In genomic region chr21:46443910-46444309, GRCh38 we compare ENCODE assay signal across 20 cellular contexts. TPM values are rescaled to one million over a fixed set of nuclear protein-coding genes. Genes with fewer than 3 reads are reported as not detected.
DNase-seq lines count a peak whose midpoint lies in the region; ATAC-seq and TF ChIP-seq lines count a peak whose summit lies in the region.
"Had no signal": no experiment of that assay in that cellular context is flagged by ENCODE, and none has a peak within 500 bp of the region (broad histone marks: within the 10 kb centered on the region; RNA-seq: fewer than 3 reads in every experiment).

No MANE protein-coding gene starts in this region.

- DNase-seq in activated CD8-positive, alpha-beta memory T cell treated with anti-CD3 and anti-CD28 coated beads, Interleukin-2, amount 10 ng/mL, durations not matched to agents 7 days and 5 days, result no peak
- no peak for DNase-seq in activated CD8-positive, alpha-beta memory T cell treated with anti-CD3 and anti-CD28 coated beads, Interleukin-2, amount 50 U/mL, for 48 hours
- DNase-seq in left ventricle myocardium superior, result peak; percentile 62
- DNase-seq in gastrocnemius medialis, result peak in 1 of 2 donors; percentile 34
- DNase-seq in DMS79 treated with DMSO at 0.1 percent for 48 hours (lab: John Stamatoyannopoulos, UW), result no peak
- DNase-seq: activated T-cell treated with anti-CD3 and anti-CD28 coated beads for 4 hours, caudate nucleus, HCEC 1CT, KG1, kidney glomerular epithelial cell, NCI-H2029 treated with DMSO at 0.1 percent for 48 hours, NCI-H446 treated with DMSO at 0.1 percent for 48 hours, ovary had no signal

- no peaks in the 10 kb centered on the region for H3K27me3 ChIP-seq in gastrocnemius medialis
- H3K27me3 ChIP-seq: ovary, tibial artery had no signal

- peaks cover 63% of the 10 kb centered on the region for H3K36me3 Mint-ChIP-seq in activated CD8-positive, alpha-beta memory T cell treated with anti-CD3 and anti-CD28 coated beads, Interleukin-2, amount 10 ng/mL, durations not matched to agents 7 days and 5 days
- peaks cover 59% of the 10 kb centered on the region for H3K36me3 Mint-ChIP-seq in activated T-helper 17 cell treated with anti-CD3 and anti-CD28 coated beads, Interleukin-2, amount 50 U/mL, for 72 hours (ENCODE audit: low read depth)

- H3K27me3 Mint-ChIP-seq in activated CD8-positive, alpha-beta memory T cell treated with anti-CD3 and anti-CD28 coated beads, Interleukin-2, amount 10 ng/mL, durations not matched to agents 7 days and 5 days, result no peaks in the 10 kb centered on the region
- no peaks in the 10 kb centered on the region for H3K27me3 Mint-ChIP-seq in activated T-helper 17 cell treated with anti-CD3 and anti-CD28 coated beads, Interleukin-2, amount 50 U/mL, for 72 hours

- no peak overlapping the region for H3K4me3 Mint-ChIP-seq in activated CD8-positive, alpha-beta memory T cell treated with anti-CD3 and anti-CD28 coated beads, Interleukin-2, amount 10 ng/mL, durations not matched to agents 7 days and 5 days
- H3K4me3 Mint-ChIP-seq in activated T-helper 17 cell treated with anti-CD3 and anti-CD28 coated beads, Interleukin-2, amount 50 U/mL, for 72 hours, result no peak overlapping the region

- no peaks in the 10 kb centered on the region for H3K4me1 ChIP-seq in gastrocnemius medialis
- H3K4me1 ChIP-seq: tibial artery had no signal

- ATAC-seq in activated CD8-positive, alpha-beta memory T cell treated with anti-CD3 and anti-CD28 coated beads, Interleukin-2, amount 10 ng/mL, durations not matched to agents 7 days and 5 days, result no peak
- ATAC-seq in activated T-helper 17 cell treated with anti-CD3 and anti-CD28 coated beads, Interleukin-2, amount 50 U/mL, for 72 hours (replicated peaks), result no peak
- ATAC-seq in left ventricle myocardium superior (peak; percentile 90), gastrocnemius medialis (no peak), GM18870 (IDR thresholded peaks at IDR 0.05; ENCODE audit: unreplicated experiment) (no peak), GM18520 (IDR thresholded peaks at IDR 0.05; ENCODE audit: unreplicated experiment) (no peak)
- ATAC-seq: A549 had no signal

- peaks cover 16 to 83% of the 10 kb centered on the region in 2 donors for H3K36me3 ChIP-seq in gastrocnemius medialis
- H3K36me3 ChIP-seq: ovary had no signal

- TF ChIP-seq POLR2A in gastrocnemius medialis (IDR thresholded peaks at IDR 0.05), result no peak

- H3K27ac Mint-ChIP-seq in activated CD8-positive, alpha-beta memory T cell treated with anti-CD3 and anti-CD28 coated beads, Interleukin-2, amount 10 ng/mL, durations not matched to agents 7 days and 5 days, result peak overlapping the region; percentile 14
- H3K27ac Mint-ChIP-seq in activated T-helper 17 cell treated with anti-CD3 and anti-CD28 coated beads, Interleukin-2, amount 50 U/mL, for 72 hours, result peak overlapping the region; percentile 67

- CTCF ChIA-PET in activated CD8-positive, alpha-beta memory T cell treated with anti-CD3 and anti-CD28 coated beads, Interleukin-2, amount 10 ng/mL, durations not matched to agents 7 days and 5 days (lab: Charles Lee), result no interaction called here

- peak overlapping the region; percentile 39 to 65 (median 56) for H3K27ac ChIP-seq in gastrocnemius medialis
- H3K27ac ChIP-seq: HL-60, ovary, tibial artery had no signal

- intact Hi-C loops in left ventricle myocardium superior (cut with micrococcal nuclease), result no loop called here
- intact Hi-C loops in gastrocnemius medialis (cut with DNase I; ENCODE audit: low total_unique reads), result no loop called here

- H3K9me3 Mint-ChIP-seq in activated CD8-positive, alpha-beta memory T cell treated with anti-CD3 and anti-CD28 coated beads, Interleukin-2, amount 10 ng/mL, durations not matched to agents 7 days and 5 days (ENCODE audit: low read depth), result peaks cover under 1% of the 10 kb centered on the region
- H3K9me3 Mint-ChIP-seq in activated T-helper 17 cell treated with anti-CD3 and anti-CD28 coated beads, Interleukin-2, amount 50 U/mL, for 72 hours, result peaks cover 6% of the 10 kb centered on the region

- no peak for TF ChIP-seq CTCF in gastrocnemius medialis (IDR thresholded peaks at IDR 0.05 in 4 of 5, conservative IDR thresholded peaks at IDR 0.05 in 1 of 5)

- in situ Hi-C loops in gastrocnemius medialis (cut with MboI; ENCODE audit: low sequenced_read_pairs in 4 of 4), result no loop called here

- no peaks in the 10 kb centered on the region for H3K9me3 ChIP-seq in gastrocnemius medialis
- H3K9me3 ChIP-seq: A549, ovary had no signal

- H3K4me3 ChIP-seq in gastrocnemius medialis, result no peak overlapping the region
- H3K4me3 ChIP-seq: A549, ovary, SK-N-MC, tibial artery had no signal

- peaks cover 18% of the 10 kb centered on the region for H3K4me1 Mint-ChIP-seq in activated CD8-positive, alpha-beta memory T cell treated with anti-CD3 and anti-CD28 coated beads, Interleukin-2, amount 10 ng/mL, durations not matched to agents 7 days and 5 days
- no peaks in the 10 kb centered on the region for H3K4me1 Mint-ChIP-seq in activated T-helper 17 cell treated with anti-CD3 and anti-CD28 coated beads, Interleukin-2, amount 50 U/mL, for 72 hours

RNA-seq across cellular contexts. Expression of gene DIP2A, which starts 14.8 kb away (rescaled TPM):
- 10 to 100 TPM; 43.4 to 70.4 TPM for total RNA-seq in activated CD8-positive, alpha-beta memory T cell treated with anti-CD3 and anti-CD28 coated beads, Interleukin-2, amount 10 ng/mL, durations not matched to agents 7 days and 5 days
- total RNA-seq in activated T-helper 17 cell treated with anti-CD3 and anti-CD28 coated beads, Interleukin-2, amount 50 U/mL, for 72 hours, result 10 to 100 TPM; 43.6 to 49.3 TPM
- total RNA-seq in left ventricle myocardium superior (28.5 TPM), gastrocnemius medialis (10 to 100 TPM in 2 of 4 donors, 1 to 10 TPM in 2; 6.3 to 15.5 (median 11.8) TPM)
